In the genomic region with DNA sequence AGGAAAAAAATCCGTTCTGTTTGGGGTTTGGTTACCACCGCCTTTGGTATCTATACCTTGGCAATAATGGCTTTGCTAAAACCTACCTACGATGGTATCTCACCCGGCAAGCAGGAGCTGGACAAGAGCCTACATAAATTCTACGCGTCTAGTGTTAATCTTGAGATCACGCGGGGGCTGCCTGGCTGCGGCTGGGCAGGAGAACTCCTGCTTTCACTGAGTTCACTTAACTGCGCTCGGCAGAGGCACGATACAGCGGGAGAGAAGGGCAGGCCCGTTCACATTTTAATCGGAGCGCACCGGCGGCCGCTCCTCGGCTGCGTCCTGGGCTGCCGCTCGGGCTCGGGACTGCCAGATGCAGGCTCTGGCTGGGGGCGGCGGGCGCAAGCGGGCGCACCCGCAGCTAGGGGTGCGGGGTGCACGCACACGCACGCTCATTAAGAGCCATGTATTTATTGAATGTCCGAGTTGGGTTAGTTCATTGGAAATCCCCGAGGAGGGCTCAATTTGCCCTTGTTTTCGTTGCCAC, we compare ENCODE assay signal across 1 cellular context.
TF ChIP-seq lines count a peak whose summit lies in the region.

No MANE protein-coding gene starts in this region.

TF ChIP-seq in IMR-90, 13 proteins besides CTCF, POLR2A, EP300 and RAD21 (continued from another document):
- TF ChIP-seq MAFK (IDR thresholded peaks at IDR 0.05; ENCODE audit: low read depth, low read length) = no peak
- no peak for TF ChIP-seq MXI1 (IDR thresholded peaks at IDR 0.05; ENCODE audit: borderline replicate concordance, low read depth, low read length)
- TF ChIP-seq NFE2L2 (IDR thresholded peaks at IDR 0.05; ENCODE audit: low read depth, low read length) = no peak
- TF ChIP-seq RFX5 (IDR thresholded peaks at IDR 0.05; ENCODE audit: low read depth, low read length) = no peak
- no peak for TF ChIP-seq CHD1 (IDR thresholded peaks at IDR 0.05; ENCODE audit: low read depth, low read length)
- TF ChIP-seq CEBPB (IDR thresholded peaks at IDR 0.05; ENCODE audit: low read depth, low read length) = no peak
- no peak for TF ChIP-seq MAZ (IDR thresholded peaks at IDR 0.05; ENCODE audit: borderline replicate concordance, low read depth, low read length)
- TF ChIP-seq BHLHE40 (IDR thresholded peaks at IDR 0.05; ENCODE audit: low read depth, low read length) = no peak
- no peak for TF ChIP-seq RCOR1 (IDR thresholded peaks at IDR 0.05; ENCODE audit: insufficient replicate concordance, low read length)
